2 cellular contexts compared by ENCODE assay signal in genomic region chr11:61491736-61492395, GRCh38.
TF ChIP-seq lines count a peak whose summit lies in the region.

No MANE protein-coding gene starts in this region.

TF ChIP-seq in HEK293, 187 proteins besides CTCF, POLR2A, EP300 and RAD21:
- peak; percentile 24; the same call in 1 of the 2 replicates for TF ChIP-seq EGR2 (tag by site-specific recombination; IDR thresholded peaks at IDR 0.05; ENCODE audit: low read depth)
- no peak for TF ChIP-seq ZNF707 (tag by site-specific recombination; IDR thresholded peaks at IDR 0.05)
- no peak for TF ChIP-seq ZNF670 (tag by site-specific recombination; IDR thresholded peaks at IDR 0.05; ENCODE audit: low read depth)
- peak; percentile 42 for TF ChIP-seq ZFHX2 (tag by site-specific recombination; conservative IDR thresholded peaks at IDR 0.05)
- peak; percentile 53 for TF ChIP-seq ZIC2 (tag by site-specific recombination; IDR thresholded peaks at IDR 0.05)
- TF ChIP-seq, protein P1, sequence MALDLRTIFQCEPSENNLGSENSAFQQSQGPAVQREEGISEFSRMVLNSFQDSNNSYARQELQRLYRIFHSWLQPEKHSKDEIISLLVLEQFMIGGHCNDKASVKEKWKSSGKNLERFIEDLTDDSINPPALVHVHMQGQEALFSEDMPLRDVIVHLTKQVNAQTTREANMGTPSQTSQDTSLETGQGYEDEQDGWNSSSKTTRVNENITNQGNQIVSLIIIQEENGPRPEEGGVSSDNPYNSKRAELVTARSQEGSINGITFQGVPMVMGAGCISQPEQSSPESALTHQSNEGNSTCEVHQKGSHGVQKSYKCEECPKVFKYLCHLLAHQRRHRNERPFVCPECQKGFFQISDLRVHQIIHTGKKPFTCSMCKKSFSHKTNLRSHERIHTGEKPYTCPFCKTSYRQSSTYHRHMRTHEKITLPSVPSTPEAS (tag by site-specific recombination; IDR thresholded peaks at IDR 0.05) = 0 out of 2 replicates have a peak, but pooled peaks have one; percentile 54
TF ChIP-seq in HEK293: peak in this region for 4.

TF ChIP-seq in H1, 55 proteins besides CTCF, POLR2A, EP300 and RAD21:
- TF ChIP-seq HDAC6 (IDR thresholded peaks at IDR 0.05; ENCODE audit: low read depth, low read length) (no peak), SUZ12 (IDR thresholded peaks at IDR 0.05; ENCODE audit: low read length) (no peak), TEAD4 (IDR thresholded peaks at IDR 0.05; ENCODE audit: low read depth, low read length) (no peak), ATF2 (IDR thresholded peaks at IDR 0.05; ENCODE audit: low read length) (no peak), CHD1 (IDR thresholded peaks at IDR 0.05; ENCODE audit: low read depth, low read length) (no peak), GABPA (IDR thresholded peaks at IDR 0.05; ENCODE audit: borderline replicate concordance, insufficient read depth, low read length) (no peak), RNF2 (IDR thresholded peaks at IDR 0.05; ENCODE audit: borderline replicate concordance, low read depth, low read length, missing control alignments, poor library complexity, severe bottlenecking) (no peak), MAX (IDR thresholded peaks at IDR 0.05) (no peak), ASH2L (IDR thresholded peaks at IDR 0.05; ENCODE audit: low read length) (no peak), KDM5A (IDR thresholded peaks at IDR 0.05; ENCODE audit: low read length) (no peak), CHD2 (IDR thresholded peaks at IDR 0.05; ENCODE audit: low read length) (no peak), SIRT6 (IDR thresholded peaks at IDR 0.05; ENCODE audit: low read length) (no peak), TBP (IDR thresholded peaks at IDR 0.05; ENCODE audit: low read depth, low read length) (no peak), POU5F1 (IDR thresholded peaks at IDR 0.05; ENCODE audit: low read depth, low read length) (no peak), CBX8 (IDR thresholded peaks at IDR 0.05; ENCODE audit: borderline replicate concordance, low read depth, low read length) (no peak), SAP30 (IDR thresholded peaks at IDR 0.05; ENCODE audit: insufficient read depth, insufficient replicate concordance, low read length) (no peak), CBX5 (IDR thresholded peaks at IDR 0.05; ENCODE audit: low read depth, low read length) (no peak)
- TF ChIP-seq, protein P2, sequence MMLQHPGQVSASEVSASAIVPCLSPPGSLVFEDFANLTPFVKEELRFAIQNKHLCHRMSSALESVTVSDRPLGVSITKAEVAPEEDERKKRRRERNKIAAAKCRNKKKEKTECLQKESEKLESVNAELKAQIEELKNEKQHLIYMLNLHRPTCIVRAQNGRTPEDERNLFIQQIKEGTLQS (IDR thresholded peaks at IDR 0.05; ENCODE audit: insufficient read depth, low read depth, low read length) = no peak
TF ChIP-seq in H1: peak in this region for 0.
